ENCODE assay signal across 8 cellular contexts in the genomic region with DNA sequence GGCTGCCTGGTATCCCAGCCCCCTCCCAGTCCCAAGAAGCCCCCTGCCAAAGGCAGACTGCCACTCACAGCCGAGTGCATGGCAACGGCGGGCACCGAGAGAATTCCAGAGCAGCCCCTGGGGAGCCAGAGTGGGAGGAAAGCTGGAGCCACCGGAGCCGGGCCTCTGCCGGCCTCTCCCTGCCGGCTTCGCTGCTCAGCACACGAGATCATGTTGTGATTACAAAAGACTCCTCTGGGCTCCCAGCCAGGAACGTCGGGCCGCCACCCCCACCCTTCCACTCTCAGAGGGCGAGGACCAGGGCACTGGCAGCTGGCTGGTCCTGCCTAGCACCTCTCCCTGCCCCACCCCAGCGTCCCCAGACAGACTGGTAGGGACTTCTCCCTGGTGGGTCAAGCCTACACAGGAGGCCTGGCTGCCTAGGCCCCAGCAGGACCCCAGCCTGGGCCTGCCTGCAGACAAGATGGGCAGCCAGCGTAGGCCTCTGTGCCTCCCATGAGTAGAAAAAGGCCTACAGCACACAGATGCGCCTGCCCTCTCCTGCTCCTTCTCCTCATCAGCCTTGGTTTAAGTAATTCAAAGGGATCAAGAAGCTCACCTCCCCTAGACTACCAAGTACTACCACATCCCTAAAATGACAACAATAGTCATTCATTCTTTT. TPM values are rescaled to one million over a fixed set of nuclear protein-coding genes. Genes with fewer than 3 reads are reported as not detected.
DNase-seq lines count a peak whose midpoint lies in the region; ATAC-seq and TF ChIP-seq lines count a peak whose summit lies in the region.

A gene (minus strand): TSS at position 200 of the 661 bp plus-strand sequence. CDS start 120 bp downstream, at position 80.

- H3K36me3 ChIP-seq in esophagus squamous epithelium (peaks cover 0 to 17% (median 0%) of the 10 kb centered on the region in 3 donors), muscle layer of duodenum (ENCODE audit: control insufficient read depth in 1 of 2, insufficient read depth in 2 of 2, low read length in 2 of 2) (peaks cover 0 to 8% of the 10 kb centered on the region in 2 donors)

- H3K27me3 ChIP-seq in esophagus squamous epithelium, result no peaks in the 10 kb centered on the region
- no peaks in the 10 kb centered on the region for H3K27me3 ChIP-seq in muscle layer of duodenum (ENCODE audit: low read depth, low read length)

- H3K27ac ChIP-seq in esophagus squamous epithelium (peak within 1 kb of the TSS; percentile 92 to 95 (median 94)), muscle layer of duodenum (ENCODE audit: low read length) (peak within 1 kb of the TSS; percentile 93)

- in situ Hi-C loops in SK-MEL-5 (cut with HindIII; ENCODE audit: low pct_unique_long_range_greater_than_20kb, low sequenced_read_pairs), result no loop called here

- no peak for ATAC-seq in HG02981 (IDR thresholded peaks at IDR 0.05; ENCODE audit: unreplicated experiment)
- no peak for ATAC-seq in activated CD4-positive, alpha-beta T cell treated with anti-CD3 and anti-CD28 coated beads for 36 hours
- ATAC-seq in HG03354 (IDR thresholded peaks at IDR 0.05; ENCODE audit: poor library complexity, severe bottlenecking, unreplicated experiment), result no peak

- no peaks in the 10 kb centered on the region for H3K36me3 Mint-ChIP-seq in activated CD4-positive, alpha-beta T cell treated with anti-CD3 and anti-CD28 coated beads for 36 hours (ENCODE audit: low read depth)

- intact Hi-C loops in esophagus squamous epithelium (cut with DNase I), result no loop called here
- intact Hi-C loops in activated CD4-positive, alpha-beta T cell treated with anti-CD3 and anti-CD28 coated beads for 36 hours (cut with DNase I, micrococcal nuclease), result loop anchor here in 1 of 2 experiments (5.0 kb wide), 1 partner anchor 166 kb away; no protein-coding TSS in a partner anchor

- H3K4me3 Mint-ChIP-seq in activated CD4-positive, alpha-beta T cell treated with anti-CD3 and anti-CD28 coated beads for 36 hours, result no peak within 1 kb of the TSS

- H3K4me3 ChIP-seq in LNCaP clone FGC (ENCODE audit: low read depth, low read length) (peak within 1 kb of the TSS; percentile 55), esophagus squamous epithelium (peak within 1 kb of the TSS; percentile 38 to 61 (median 52)), muscle layer of duodenum (ENCODE audit: low read depth in 1 of 2, low read length in 2 of 2) (peak within 1 kb of the TSS; percentile 54 to 56)

- H3K9me3 Mint-ChIP-seq in activated CD4-positive, alpha-beta T cell treated with anti-CD3 and anti-CD28 coated beads for 36 hours (ENCODE audit: low read depth), result no peaks in the 10 kb centered on the region

- CTCF ChIA-PET in activated CD4-positive, alpha-beta T cell treated with anti-CD3 and anti-CD28 coated beads for 36 hours (lab: Charles Lee), result interaction anchor here (0.6 to 11.4 kb wide), 11 partner anchors 13 to 179 kb away, joined by 3 to 151 read pairs (median 12); a partner anchor contains a TSS

- peak in 3 of 4 donors; percentile 47 to 80 (median 55) for TF ChIP-seq POLR2A in esophagus squamous epithelium (IDR thresholded peaks at IDR 0.05)

- POLR2A ChIA-PET in activated CD4-positive, alpha-beta T cell treated with anti-CD3 and anti-CD28 coated beads for 36 hours (lab: Charles Lee), result interaction anchor here (0.6 kb wide), 1 partner anchor 14 kb away, joined by 3 read pairs; no protein-coding TSS in a partner anchor

- peaks cover 2% of the 10 kb centered on the region for H3K4me1 Mint-ChIP-seq in activated CD4-positive, alpha-beta T cell treated with anti-CD3 and anti-CD28 coated beads for 36 hours

- no peaks in the 10 kb centered on the region for H3K27me3 Mint-ChIP-seq in activated CD4-positive, alpha-beta T cell treated with anti-CD3 and anti-CD28 coated beads for 36 hours

- H3K9me3 ChIP-seq in esophagus squamous epithelium (no peaks in the 10 kb centered on the region), muscle layer of duodenum (ENCODE audit: control insufficient read depth in 1 of 2, low read length in 2 of 2) (no peaks in the 10 kb centered on the region)

- peak; percentile 91 for DNase-seq in AG08395 (ENCODE audit: low spot score)
- peak; percentile 68 for DNase-seq in LNCaP clone FGC (ENCODE audit: low read depth)
- peak; percentile 79 for DNase-seq in SK-MEL-5 (ENCODE audit: low read depth, low spot score)
- no peak for DNase-seq in esophagus squamous epithelium (lab: John Stamatoyannopoulos, UW)
- DNase-seq in activated CD4-positive, alpha-beta T cell treated with anti-CD3 and anti-CD28 coated beads for 36 hours, result no peak

- TF ChIP-seq CTCF in LNCaP clone FGC (IDR thresholded peaks at IDR 0.05; ENCODE audit: control insufficient read depth, extremely low read depth, insufficient read depth) (no peak), esophagus squamous epithelium (IDR thresholded peaks at IDR 0.05) (peak in 2 of 6 experiments; percentile 3)

- WGBS in esophagus squamous epithelium, 2 donors, result 29 to 31% methylated on average over 2 to 12 of the region's 17 CpGs

- H3K4me1 ChIP-seq in esophagus squamous epithelium (peaks cover 69 to 100% (median 74%) of the 10 kb centered on the region in 3 donors), muscle layer of duodenum (ENCODE audit: control insufficient read depth in 1 of 2, insufficient read depth in 2 of 2, low read length in 2 of 2) (peaks cover 47 to 84% of the 10 kb centered on the region in 2 donors)

- H3K27ac Mint-ChIP-seq in activated CD4-positive, alpha-beta T cell treated with anti-CD3 and anti-CD28 coated beads for 36 hours, result no peak within 1 kb of the TSS

RNA-seq across cellular contexts. Expression of the gene that starts here (rescaled TPM):
- total RNA-seq in SK-MEL-5 (2014; rRNA removed; shearing (Covaris generic)), result 5.0 and 5.5 TPM in 2 replicates
- polyA plus RNA-seq in SK-MEL-5 (2015; cell fraction: cytosol; rRNA removed), result 4.3 and 4.9 TPM in 2 replicates
- 51.2 and 53.9 TPM in 2 replicates for polyA plus RNA-seq in SK-MEL-5 (2015; cell fraction: nucleus; rRNA removed)
- total RNA-seq in esophagus squamous epithelium, result 10 to 100 TPM in 3 of 4 donors, 1 to 10 TPM in 1; 5.4 to 34.4 (median 15.0) TPM
- total RNA-seq in activated CD4-positive, alpha-beta T cell treated with anti-CD3 and anti-CD28 coated beads for 36 hours, result under 1 TPM; 0.65 to 0.98 TPM

Comparison
In these comparisons a context has a peak if more than half of its experiments do, and no peak if none do; other contexts are left out.
1. DNase-seq: peak in AG08395 (single experiment), LNCaP clone FGC (single experiment) and SK-MEL-5 (single experiment); none in esophagus squamous epithelium (single experiment) and activated CD4-positive, alpha-beta T cell treated with anti-CD3 and anti-CD28 coated beads for 36 hours (single experiment).
2. Peak in every context shown above with its lines, with median percentiles within 50 percentile points of each other: H3K4me3 ChIP-seq.